ENCODE assay signal across 25 cellular contexts in genomic region chr6:80348263-80348662, GRCh38.
DNase-seq lines count a peak whose midpoint lies in the region; ATAC-seq, FAIRE-seq and TF ChIP-seq lines count a peak whose summit lies in the region.
"Had no signal": no experiment of that assay in that cellular context is flagged by ENCODE, and none has a peak within 500 bp of the region (broad histone marks: within the 10 kb centered on the region; RNA-seq: fewer than 3 reads in every experiment).

No MANE protein-coding gene starts in this region.

- no peak for FAIRE-seq in HTR-8/SVneo (lab: Jason Lieb, UNC)
- FAIRE-seq: endometrium, RCC 7860 had no signal

- H3K27me3 ChIP-seq in brain microvascular endothelial cell (replicated peaks): no peaks in the 10 kb centered on the region
- H3K27me3 ChIP-seq: BLaER1, body of pancreas, spleen, tibial nerve had no signal

- no peaks in the 10 kb centered on the region for H3K36me3 ChIP-seq in brain microvascular endothelial cell (replicated peaks)
- H3K36me3 ChIP-seq: BLaER1, spleen, tibial nerve had no signal

- in situ Hi-C loops in brain microvascular endothelial cell (cut with HindIII; ENCODE audit: low pct_ligation_motif_present, low sequenced_read_pairs): no loop called here

- TF ChIP-seq CTCF in brain microvascular endothelial cell (IDR thresholded peaks at IDR 0.05; ENCODE audit: low read depth, low read length, missing control alignments): no peak

- ATAC-seq in Right ventricle myocardium superior (ENCODE audit: poor library complexity) (peak; percentile 73), left lobe of liver (peak; percentile 27), GM18511 (IDR thresholded peaks at IDR 0.05; ENCODE audit: unreplicated experiment) (no peak)
- ATAC-seq: body of pancreas; stimulated activated naive CD8-positive, alpha-beta T cell treated with anti-CD3 and anti-CD28 coated beads, Interleukin-15, amount 100 ng/mL, for 72 hours had no signal

- H3K27ac ChIP-seq in brain microvascular endothelial cell: no peak overlapping the region
- H3K27ac ChIP-seq: BLaER1, body of pancreas, SK-N-MC, spleen, tibial nerve had no signal

- intact Hi-C loops in Right ventricle myocardium superior (cut with DNase I): no loop called here
- intact Hi-C loops in cardiac septum (cut with DNase I): no loop called here

- no peak for DNase-seq in Right ventricle myocardium superior
- DNase-seq in cardiac septum (ENCODE audit: low spot score): no peak
- DNase-seq in brain microvascular endothelial cell: peak; percentile 37
- no peak for DNase-seq in left lobe of liver (ENCODE audit: low spot score)
- DNase-seq in cortex of kidney (lab: John Stamatoyannopoulos, UW): no peak
- DNase-seq in activated CD8-positive, alpha-beta memory T cell treated with anti-CD3 and anti-CD28 coated beads, Interleukin-2, amount 50 U/mL, for 48 hours: no peak
- DNase-seq in HTR-8/SVneo (ENCODE audit: insufficient read length, low spot score): no peak
- DNase-seq: activated CD4-positive, alpha-beta T cell treated with anti-CD3 and anti-CD28 coated beads, Interleukin-2, amount 10 ng/mL, durations not matched to agents 24 days and 14 days; body of pancreas; Caco-2; EL; head of caudate nucleus; HFFc6; NCI-H1105; NCI-H2081; NCI-H510A treated with DMSO at 0.1 percent for 48 hours; spleen; stimulated activated CD4-positive, alpha-beta T cell treated with anti-CD3 and anti-CD28 coated beads, Interleukin-4, amount 100 ng/mL, for 1 hour; stimulated activated naive CD8-positive, alpha-beta T cell treated with anti-CD3 and anti-CD28 coated beads, Interleukin-15, amount 100 ng/mL, for 72 hours had no signal

- H3K4me3 ChIP-seq in brain microvascular endothelial cell (ENCODE audit: low read depth, low read length): no peak overlapping the region
- H3K4me3 ChIP-seq: BLaER1, body of pancreas, SK-N-MC, spleen, tibial nerve had no signal
